Comparison of ENCODE assay signal across 1 cellular context in genomic region chr1:214658785-214659184, GRCh38.
TF ChIP-seq lines count a peak whose summit lies in the region.

No MANE protein-coding gene starts in this region.

TF ChIP-seq in liver, 16 proteins besides CTCF, POLR2A, EP300 and RAD21 (continued from another document):
- no peak for TF ChIP-seq SP1 (IDR thresholded peaks at IDR 0.05)
